26 cellular contexts compared by ENCODE assay signal in genomic region chr9:80147866-80148265, GRCh38.
"Had no signal": no experiment of that assay in that cellular context is flagged by ENCODE, and none has a peak within 500 bp of the region (broad histone marks: within the 10 kb centered on the region; RNA-seq: fewer than 3 reads in every experiment).

No MANE protein-coding gene starts in this region.

- H3K4me3 Mint-ChIP-seq: mesothelial cell of epicardium; natural killer cell treated with Interleukin-12 subunit alpha and Interleukin-12 subunit beta and Interleukin-15 and Interleukin-18, amount 100 ng/mL, for 72 hours; stimulated activated naive B cell treated with anti-CD40 and anti-IgM and Interleukin-4, amounts not matched to agents 10 μg/mL and 1 μg/mL and 100 μg/mL, for 72 hours; stimulated activated naive CD8-positive, alpha-beta T cell treated with anti-CD3 and anti-CD28 coated beads, Interleukin-15, Interleukin-2, amounts not matched to agents 100 ng/mL and 50 ng/mL, for 24 hours had no signal

- H3K79me2 ChIP-seq: hepatocyte had no signal

- H3K4me3 ChIP-seq: dorsolateral prefrontal cortex, gastrocnemius medialis, heart left ventricle, hepatocyte, lower lobe of right lung, mucosa of descending colon, pancreas, right lobe of liver, thoracic aorta, tibial nerve, upper lobe of left lung had no signal

- H3K36me3 Mint-ChIP-seq: natural killer cell treated with Interleukin-12 subunit alpha and Interleukin-12 subunit beta and Interleukin-15 and Interleukin-18, amount 100 ng/mL, for 72 hours had no signal

- H3K27ac ChIP-seq: dorsolateral prefrontal cortex, epithelial cell of prostate, gastrocnemius medialis, heart left ventricle, hepatocyte, lower lobe of right lung, neutrophil, pancreas, right lobe of liver, thoracic aorta, tibial nerve, upper lobe of left lung had no signal

- H3K36me3 ChIP-seq: gastrocnemius medialis, heart left ventricle, lower lobe of right lung, neutrophil, pancreas, right lobe of liver, thoracic aorta, tibial nerve, upper lobe of left lung had no signal

- H3K4me1 ChIP-seq: gastrocnemius medialis, heart left ventricle, lower lobe of right lung, pancreas, right lobe of liver, tibial nerve, upper lobe of left lung had no signal

- H3K9me3 ChIP-seq: gastrocnemius medialis, mucosa of descending colon, neutrophil, pancreas, right lobe of liver, thoracic aorta had no signal

- H3K27me3 Mint-ChIP-seq: naive B cell; natural killer cell treated with Interleukin-12 subunit alpha and Interleukin-12 subunit beta and Interleukin-15 and Interleukin-18, amount 100 ng/mL, for 72 hours; stimulated activated naive B cell treated with anti-CD40 and anti-IgM and Interleukin-4, amounts not matched to agents 10 μg/mL and 1 μg/mL and 100 μg/mL, for 72 hours; stimulated activated naive CD8-positive, alpha-beta T cell treated with anti-CD3 and anti-CD28 coated beads, Interleukin-15, Interleukin-2, amounts not matched to agents 100 ng/mL and 50 ng/mL, for 24 hours had no signal

- ATAC-seq: esophagus mucosa; gastrocnemius medialis; heart left ventricle; left colon; left ventricle myocardium superior; lower lobe of right lung; mucosa of descending colon; natural killer cell treated with Interleukin-12 subunit alpha and Interleukin-12 subunit beta and Interleukin-15 and Interleukin-18, amount 100 ng/mL, for 72 hours; pancreas; right lobe of liver; stimulated activated naive B cell treated with anti-CD40 and anti-IgM and Interleukin-4, amounts not matched to agents 10 μg/mL and 1 μg/mL and 100 μg/mL, for 72 hours had no signal

- H2AFZ ChIP-seq: hepatocyte had no signal

- H3K27me3 ChIP-seq: gastrocnemius medialis, heart left ventricle, hepatocyte, neutrophil, pancreas, right lobe of liver, tibial nerve, upper lobe of left lung had no signal

- H3K4me2 ChIP-seq: hepatocyte had no signal

- H3K27ac Mint-ChIP-seq: mesothelial cell of epicardium; natural killer cell treated with Interleukin-12 subunit alpha and Interleukin-12 subunit beta and Interleukin-15 and Interleukin-18, amount 100 ng/mL, for 72 hours; stimulated activated naive B cell treated with anti-CD40 and anti-IgM and Interleukin-4, amounts not matched to agents 10 μg/mL and 1 μg/mL and 100 μg/mL, for 72 hours; stimulated activated naive CD8-positive, alpha-beta T cell treated with anti-CD3 and anti-CD28 coated beads, Interleukin-15, Interleukin-2, amounts not matched to agents 100 ng/mL and 50 ng/mL, for 24 hours had no signal

- DNase-seq: dorsolateral prefrontal cortex; effector CD4-positive, alpha-beta T cell; foreskin fibroblast; gastrocnemius medialis; heart left ventricle; left colon; left ventricle myocardium superior; lower lobe of right lung; mucosa of descending colon; naive B cell; pancreas; right lobe of liver; small intestine; stimulated activated CD4-positive, alpha-beta T cell treated with anti-CD3 and anti-CD28 coated beads, Interleukin-15, amount 100 ng/mL, for 24 hours; stimulated activated CD4-positive, alpha-beta T cell treated with anti-CD3 and anti-CD28 coated beads, Interleukin-2, amount 100 ng/mL, for 48 hours; stimulated activated naive B cell treated with anti-CD40 and anti-IgM and Interleukin-4, amounts not matched to agents 10 μg/mL and 1 μg/mL and 100 μg/mL, for 72 hours; upper lobe of left lung had no signal
